In genomic region chrX:110341189-110342035, GRCh38 we compare ENCODE assay signal across 9 cellular contexts. TPM values are rescaled to one million over a fixed set of nuclear protein-coding genes. Genes with fewer than 3 reads are reported as not detected.
DNase-seq lines count a peak whose midpoint lies in the region; ATAC-seq and TF ChIP-seq lines count a peak whose summit lies in the region.
"Had no signal": no experiment of that assay in that cellular context is flagged by ENCODE, and none has a peak within 500 bp of the region (broad histone marks: within the 10 kb centered on the region; RNA-seq: fewer than 3 reads in every experiment).

No MANE protein-coding gene starts in this region.

- WGBS in stomach, 5 donors, result 67 to 84% (median 79%) methylated on average over 11 of the region's 11 CpGs

- CTCF ChIA-PET in GM10248 (lab: Yijun Ruan, JAX), result interaction anchor here (1.3 to 1.6 kb wide), 2 partner anchors 26 to 181 kb away, joined by 3 read pairs; no protein-coding TSS in a partner anchor

- DNase-seq in GM10248 (ENCODE audit: extremely low spot score), result peak; percentile 7
- peak; percentile 31 for DNase-seq in NCI-H226
- DNase-seq in iris pigment epithelial cell (ENCODE audit: low read depth), result peak; percentile 82
- no peak for DNase-seq in activated CD8-positive, alpha-beta memory T cell treated with anti-CD3 and anti-CD28 coated beads for 24 hours
- no peak for DNase-seq in coronary artery (ENCODE audit: low spot score)
- no peak for DNase-seq in effector memory CD4-positive, alpha-beta T cell
- DNase-seq in stomach, result no peak

- no peak overlapping the region for H3K4me3 ChIP-seq in coronary artery
- H3K4me3 ChIP-seq in effector memory CD4-positive, alpha-beta T cell (ENCODE audit: insufficient read depth, low read depth, low read length, poor library complexity, severe bottlenecking), result no peak overlapping the region
- no peak overlapping the region for H3K4me3 ChIP-seq in stomach
- H3K4me3 ChIP-seq: body of pancreas had no signal

- intact Hi-C loops in stomach (cut with DNase I; ENCODE audit: low total_unique reads), result no loop called here

- TF ChIP-seq CTCF in GM10248 (IDR thresholded peaks at IDR 0.05; ENCODE audit: control extremely low read depth, extremely low read depth, low read depth, missing control alignments) (no peak), coronary artery (IDR thresholded peaks at IDR 0.05) (no peak), stomach (IDR thresholded peaks at IDR 0.05) (no peak)

- no peaks in the 10 kb centered on the region for H3K9me3 ChIP-seq in effector memory CD4-positive, alpha-beta T cell (ENCODE audit: control insufficient read depth, low read length)
- no peaks in the 10 kb centered on the region for H3K9me3 ChIP-seq in stomach
- H3K9me3 ChIP-seq: body of pancreas had no signal

- H3K4me1 ChIP-seq in effector memory CD4-positive, alpha-beta T cell (ENCODE audit: control insufficient read depth, insufficient read depth, low read length, poor library complexity, severe bottlenecking), result no peaks in the 10 kb centered on the region
- H3K4me1 ChIP-seq in stomach, result no peaks in the 10 kb centered on the region
- H3K4me1 ChIP-seq: body of pancreas had no signal

- TF ChIP-seq EP300 in stomach (IDR thresholded peaks at IDR 0.05), result no peak

- peak; percentile 77 for ATAC-seq in GM21825 (IDR thresholded peaks at IDR 0.05; ENCODE audit: unreplicated experiment)
- ATAC-seq: body of pancreas had no signal

- no peaks in the 10 kb centered on the region for H3K36me3 ChIP-seq in effector memory CD4-positive, alpha-beta T cell (ENCODE audit: control insufficient read depth, insufficient read depth, low read length)
- H3K36me3 ChIP-seq in stomach, result no peaks in the 10 kb centered on the region

- H3K27ac ChIP-seq in coronary artery, result no peak overlapping the region
- H3K27ac ChIP-seq in effector memory CD4-positive, alpha-beta T cell (ENCODE audit: insufficient read depth, low read length, poor library complexity, severe bottlenecking), result no peak overlapping the region
- no peak overlapping the region for H3K27ac ChIP-seq in stomach
- H3K27ac ChIP-seq: body of pancreas had no signal

- no peaks in the 10 kb centered on the region for H3K27me3 ChIP-seq in effector memory CD4-positive, alpha-beta T cell (replicated peaks; ENCODE audit: control insufficient read depth, insufficient read depth, low read length, poor library complexity, severe bottlenecking)
- peaks cover 0 to 2% (median 0%) of the 10 kb centered on the region in 3 donors for H3K27me3 ChIP-seq in stomach
- H3K27me3 ChIP-seq: body of pancreas had no signal

- POLR2A ChIA-PET in GM10248 (lab: Yijun Ruan, JAX), result no interaction called here

- TF ChIP-seq POLR2A in stomach (IDR thresholded peaks at IDR 0.05), result no peak

RNA-seq across cellular contexts. Expression of gene RTL9, which starts 17.2 kb away (rescaled TPM):
- total RNA-seq in stomach, result under 1 TPM in 1 of 5 donors, not detected in 4; under 0.01 TPM
- polyA plus RNA-seq in stomach, result not detected
- total RNA-seq: body of pancreas had no signal

RNA-seq across cellular contexts. Expression of gene AMMECR1, which starts 23.5 kb away (rescaled TPM):
- total RNA-seq in stomach, result 10 to 100 TPM in 2 of 5 donors, 1 to 10 TPM in 2, under 1 TPM in 1; 0.45 to 28.7 (median 7.8) TPM
- polyA plus RNA-seq in stomach, result 1 to 10 TPM; 2.3 to 3.1 (median 2.9) TPM

Comparison
In these comparisons a context has a peak if more than half of its experiments do, and no peak if none do; other contexts are left out.
1. DNase-seq: peak in GM10248 (single experiment), NCI-H226 (single experiment) and iris pigment epithelial cell (single experiment); none in activated CD8-positive, alpha-beta memory T cell treated with anti-CD3 and anti-CD28 coated beads for 24 hours (single experiment), coronary artery (single experiment), effector memory CD4-positive, alpha-beta T cell (0 of 3) and stomach (single experiment).